Comparison of ENCODE assay signal across 1 cellular context in the genomic region with DNA sequence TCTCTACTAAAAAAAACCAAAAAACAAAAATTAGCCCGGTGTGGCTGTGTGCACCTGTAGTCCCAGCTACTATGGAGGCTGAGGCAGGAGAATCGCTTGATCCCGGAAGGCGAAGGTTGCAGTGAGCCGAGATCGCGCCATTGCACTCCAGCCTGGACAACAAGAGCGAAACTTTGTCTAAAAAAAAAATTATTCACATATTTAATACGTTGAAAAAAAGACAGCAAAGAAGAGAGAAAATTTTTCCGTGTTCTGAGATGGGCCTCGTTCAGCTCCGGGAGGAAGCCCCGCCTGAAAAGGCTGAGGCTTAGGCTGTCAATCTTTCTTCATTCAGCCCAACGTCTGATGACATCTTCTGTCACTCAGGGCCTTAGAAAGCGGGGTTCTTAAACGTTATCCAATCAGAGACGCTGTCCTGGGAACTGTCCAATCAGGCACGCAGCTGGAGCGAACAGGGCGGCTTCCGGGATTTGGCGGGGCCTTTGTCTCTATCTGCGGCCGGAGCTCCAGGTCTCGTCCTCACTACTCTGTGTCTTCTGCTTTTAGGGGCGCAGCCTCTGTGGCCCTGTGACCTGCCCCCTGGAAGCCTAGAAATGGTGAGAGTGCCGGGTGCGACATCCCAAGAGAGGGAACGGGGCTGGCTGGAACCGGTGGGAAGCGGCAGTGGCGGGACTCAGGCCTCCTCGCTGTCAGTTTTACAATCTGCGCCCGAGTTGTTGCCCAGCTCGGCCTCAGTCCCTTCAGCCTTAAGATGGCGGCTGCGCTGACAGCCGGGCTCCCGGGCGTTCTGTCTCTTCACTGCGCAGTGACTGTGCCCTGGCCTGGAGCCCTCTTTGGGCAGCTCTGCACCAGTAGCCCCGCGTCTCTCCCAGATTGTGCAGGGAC.
TF ChIP-seq lines count a peak whose summit lies in the region.

A gene (plus strand): TSS at position 485 of the 885 bp plus-strand sequence. CDS start 109 bp downstream, at position 594.

TF ChIP-seq in IMR-90, 13 proteins besides CTCF, POLR2A, EP300 and RAD21:
- TF ChIP-seq FOS (IDR thresholded peaks at IDR 0.05; ENCODE audit: low read depth, low read length) (no peak), MXI1 (IDR thresholded peaks at IDR 0.05; ENCODE audit: borderline replicate concordance, low read depth, low read length) (0 out of 2 replicates have a peak, but pooled peaks have one; percentile 48), MAZ (IDR thresholded peaks at IDR 0.05; ENCODE audit: borderline replicate concordance, low read depth, low read length) (no peak), MAFK (IDR thresholded peaks at IDR 0.05; ENCODE audit: low read depth, low read length) (no peak), CEBPB (IDR thresholded peaks at IDR 0.05; ENCODE audit: low read depth, low read length) (no peak), BHLHE40 (IDR thresholded peaks at IDR 0.05; ENCODE audit: low read depth, low read length) (no peak)
